In genomic region chr5:453725-454481, GRCh38 we compare ENCODE assay signal across 13 cellular contexts. TPM values are rescaled to one million over a fixed set of nuclear protein-coding genes. Genes with fewer than 3 reads are reported as not detected.
DNase-seq lines count a peak whose midpoint lies in the region; ATAC-seq and TF ChIP-seq lines count a peak whose summit lies in the region.
"Had no signal": no experiment of that assay in that cellular context is flagged by ENCODE, and none has a peak within 500 bp of the region (broad histone marks: within the 10 kb centered on the region; RNA-seq: fewer than 3 reads in every experiment).

No MANE protein-coding gene starts in this region.

- POLR2A ChIA-PET in naive thymus-derived CD4-positive, alpha-beta T cell (lab: Charles Lee): no interaction called here

- H2AFZ ChIP-seq in Loucy (ENCODE audit: low read length) (no peak overlapping the region), smooth muscle cell (ENCODE audit: low read depth) (no peak overlapping the region)

- H3K9me2 ChIP-seq in Loucy (replicated peaks; ENCODE audit: low read depth, low read length): no peaks in the 10 kb centered on the region

- H3K27me3 ChIP-seq in Loucy (ENCODE audit: insufficient read depth, low read length, poor library complexity, severe bottlenecking) (no peaks in the 10 kb centered on the region), smooth muscle cell (ENCODE audit: low read depth) (no peaks in the 10 kb centered on the region)
- no peaks in the 10 kb centered on the region for H3K27me3 ChIP-seq in naive thymus-derived CD4-positive, alpha-beta T cell (ENCODE audit: control insufficient read depth in 2 of 2, insufficient read depth in 2 of 2, low read length in 2 of 2)

- H3K36me3 ChIP-seq in Loucy (ENCODE audit: insufficient read depth, low read length): peaks cover 65% of the 10 kb centered on the region; the same call in 1 of the 2 replicates
- H3K36me3 ChIP-seq in naive thymus-derived CD4-positive, alpha-beta T cell (ENCODE audit: control insufficient read depth in 2 of 3, insufficient read depth in 3 of 3, low read length in 3 of 3): peaks cover 21 to 95% (median 23%) of the 10 kb centered on the region in 3 experiments
- H3K36me3 ChIP-seq in smooth muscle cell (ENCODE audit: low read depth): peaks cover 22% of the 10 kb centered on the region

- H3F3A ChIP-seq in Loucy (ENCODE audit: low read depth) (no peaks in the 10 kb centered on the region), smooth muscle cell (ENCODE audit: low read depth) (no peaks in the 10 kb centered on the region)

- H3K79me2 ChIP-seq in Loucy (ENCODE audit: insufficient read depth, low read length) (peaks cover 35% of the 10 kb centered on the region; the same call in 1 of the 2 replicates), smooth muscle cell (ENCODE audit: low read depth) (peaks cover 45% of the 10 kb centered on the region)

- H3K9me3 Mint-ChIP-seq in naive thymus-derived CD4-positive, alpha-beta T cell: peaks cover 4 to 27% (median 15%) of the 10 kb centered on the region in 11 donors

- H3K27ac ChIP-seq in coronary artery: no peak overlapping the region
- peak overlapping the region; percentile 18 for H3K27ac ChIP-seq in naive thymus-derived CD4-positive, alpha-beta T cell (ENCODE audit: low read depth, low read length)
- H3K27ac ChIP-seq in smooth muscle cell (ENCODE audit: low read depth): no peak overlapping the region
- H3K27ac ChIP-seq: lower lobe of right lung had no signal

- H3K9ac ChIP-seq in Loucy (ENCODE audit: low read depth, low read length, poor library complexity, severe bottlenecking): no peak overlapping the region
- H3K9ac ChIP-seq in smooth muscle cell (ENCODE audit: low read depth): no peak overlapping the region

- CTCF ChIA-PET in naive thymus-derived CD4-positive, alpha-beta T cell (lab: Charles Lee): interaction anchor here (0.6 to 1.0 kb wide), 3 partner anchors 8 to 265 kb away, joined by 3 to 5 read pairs (median 4); no protein-coding TSS in a partner anchor

- peaks cover 16% of the 10 kb centered on the region; the same call in 1 of the 2 replicates for H3K9me3 ChIP-seq in Loucy (ENCODE audit: insufficient read depth, low read depth, low read length)
- H3K9me3 ChIP-seq in naive thymus-derived CD4-positive, alpha-beta T cell (ENCODE audit: control insufficient read depth in 2 of 3, low read length in 3 of 3): peaks cover 0 to 13% (median 0%) of the 10 kb centered on the region in 3 experiments
- H3K9me3 ChIP-seq in smooth muscle cell (replicated peaks; ENCODE audit: low read depth): no peaks in the 10 kb centered on the region

- H3K4me1 Mint-ChIP-seq in naive thymus-derived CD4-positive, alpha-beta T cell: peaks cover 28 to 62% (median 50%) of the 10 kb centered on the region in 7 donors

- peaks cover 8% of the 10 kb centered on the region for H4K20me1 ChIP-seq in Loucy (ENCODE audit: insufficient read depth, low read length, poor library complexity, severe bottlenecking)
- H4K20me1 ChIP-seq in smooth muscle cell (ENCODE audit: low read depth): peaks cover 46% of the 10 kb centered on the region

- no peak for TF ChIP-seq CTCF in Loucy (conservative IDR thresholded peaks at IDR 0.05; ENCODE audit: low read length)
- TF ChIP-seq CTCF in coronary artery (IDR thresholded peaks at IDR 0.05): no peak
- TF ChIP-seq CTCF in smooth muscle cell (IDR thresholded peaks at IDR 0.05; ENCODE audit: borderline replicate concordance, insufficient read depth, poor library complexity, severe bottlenecking): no peak

- H3K27ac Mint-ChIP-seq in naive thymus-derived CD4-positive, alpha-beta T cell: peak overlapping the region; percentile 57 to 90 (median 78)

- peak overlapping the region; percentile 19 for H3K4me3 ChIP-seq in Loucy (ENCODE audit: low read length, poor library complexity, severe bottlenecking)
- no peak overlapping the region for H3K4me3 ChIP-seq in coronary artery
- H3K4me3 ChIP-seq in naive thymus-derived CD4-positive, alpha-beta T cell (ENCODE audit: low read length): no peak overlapping the region
- no peak overlapping the region for H3K4me3 ChIP-seq in smooth muscle cell
- H3K4me3 ChIP-seq: lower lobe of right lung had no signal

- whole genome bisulfite sequencing in smooth muscle cell (ENCODE audit: low lambda C conversion rate): 93% methylated on average over 16 of the region's 16 CpGs

- DNase-seq in activated CD4-positive, CD25-positive, alpha-beta regulatory T cell treated with anti-CD3 and anti-CD28 coated beads, Interleukin-2, amount 50 U/mL, for 72 hours: peak; percentile 21
- DNase-seq in coronary artery (ENCODE audit: low spot score) (peak; percentile 61), anterior cingulate cortex (lab: John Stamatoyannopoulos, UW) (no peak), smooth muscle cell (lab: John Stamatoyannopoulos, UW; ENCODE audit: unreplicated experiment) (no peak)
- peak in 1 of 9 donors; percentile 21 for DNase-seq in naive thymus-derived CD4-positive, alpha-beta T cell
- DNase-seq: COR-L47, GF-D8, lower lobe of right lung, NCI-H1436 treated with DMSO at 0.1 percent for 48 hours, NCI-H446 treated with DMSO at 0.1 percent for 48 hours had no signal

- H3K4me2 ChIP-seq in Loucy (ENCODE audit: low read depth, low read length, poor library complexity, severe bottlenecking) (peak overlapping the region; percentile 56), smooth muscle cell (no peak overlapping the region)

- H3K36me3 Mint-ChIP-seq in naive thymus-derived CD4-positive, alpha-beta T cell: peaks cover 41 to 81% (median 66%) of the 10 kb centered on the region in 5 donors

- intact Hi-C loops in naive thymus-derived CD4-positive, alpha-beta T cell (cut with micrococcal nuclease): no loop called here

- H3K4me3 Mint-ChIP-seq in naive thymus-derived CD4-positive, alpha-beta T cell: peak overlapping the region in 8 of 10 donors; percentile 2 to 75 (median 54)

- H3K27me3 Mint-ChIP-seq in naive thymus-derived CD4-positive, alpha-beta T cell: no peaks in the 10 kb centered on the region

- ATAC-seq in activated CD4-positive, CD25-positive, alpha-beta regulatory T cell treated with anti-CD3 and anti-CD28 coated beads, Interleukin-2, amount 50 U/mL, for 24 hours: no peak
- peak; percentile 29 for ATAC-seq in naive thymus-derived CD4-positive, alpha-beta T cell
- no peak for ATAC-seq in HG03432 (IDR thresholded peaks at IDR 0.05; ENCODE audit: unreplicated experiment)
- ATAC-seq: lower lobe of right lung had no signal

- H3K4me1 ChIP-seq in Loucy (ENCODE audit: insufficient read depth, low read length, poor library complexity, severe bottlenecking) (peaks cover 24% of the 10 kb centered on the region), smooth muscle cell (ENCODE audit: low read depth) (no peaks in the 10 kb centered on the region)
- H3K4me1 ChIP-seq in naive thymus-derived CD4-positive, alpha-beta T cell (ENCODE audit: control insufficient read depth in 2 of 2, insufficient read depth in 2 of 2, low read length in 2 of 2): peaks cover 0 to 20% of the 10 kb centered on the region in 2 donors

RNA-seq across cellular contexts. Expression of gene EXOC3, which starts 10.9 kb away (rescaled TPM):
- 100 to 1,000 TPM in 1 of 5 experiments, 10 to 100 TPM in 4; 79.1 to 105 (median 89.8) TPM for total RNA-seq in naive thymus-derived CD4-positive, alpha-beta T cell
- polyA plus RNA-seq in naive thymus-derived CD4-positive, alpha-beta T cell: 10 to 100 TPM; 44.3 to 47.5 TPM
- total RNA-seq in smooth muscle cell: 22.6 and 30.5 TPM in 2 replicates
- 22.9 and 23.6 TPM in 2 replicates for polyA plus RNA-seq in smooth muscle cell

Comparison
In these comparisons a context has a peak if more than half of its experiments do, and no peak if none do; other contexts are left out.
1. DNase-seq: peak in activated CD4-positive, CD25-positive, alpha-beta regulatory T cell treated with anti-CD3 and anti-CD28 coated beads, Interleukin-2, amount 50 U/mL, for 72 hours (single experiment) and coronary artery (single experiment); none in anterior cingulate cortex (0 of 58) and smooth muscle cell (single experiment).